ENCODE assay signal across 28 cellular contexts in the genomic region with DNA sequence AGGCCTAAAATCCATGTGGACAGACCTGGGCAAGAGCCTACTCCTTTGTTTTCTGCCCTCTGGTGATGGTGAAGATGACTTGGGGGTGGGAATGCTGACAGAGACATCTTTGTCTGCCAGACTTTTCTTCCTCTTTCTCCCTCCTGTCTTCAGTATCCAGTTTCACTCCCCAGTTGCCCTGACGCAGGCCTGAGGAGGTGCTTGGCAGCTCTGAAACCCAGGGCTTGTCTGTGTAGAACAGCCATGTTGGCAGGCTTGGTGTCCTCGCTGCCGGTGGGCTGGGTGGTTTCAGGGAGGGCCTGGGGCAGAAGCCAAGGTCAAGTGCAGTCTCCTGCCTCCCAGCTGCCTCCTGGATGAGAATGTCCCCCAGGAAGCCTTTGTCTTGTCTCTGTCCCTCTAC. TPM values are rescaled to one million over a fixed set of nuclear protein-coding genes. Genes with fewer than 3 reads are reported as not detected.
DNase-seq lines count a peak whose midpoint lies in the region; ATAC-seq and TF ChIP-seq lines count a peak whose summit lies in the region.
"Had no signal": no experiment of that assay in that cellular context is flagged by ENCODE, and none has a peak within 500 bp of the region (broad histone marks: within the 10 kb centered on the region; RNA-seq: fewer than 3 reads in every experiment).

No MANE protein-coding gene starts in this region.

- no peaks in the 10 kb centered on the region for H3K9me3 Mint-ChIP-seq in activated naive CD4-positive, alpha-beta T cell treated with anti-CD3 and anti-CD28 coated beads, Interleukin-2, amount 50 U/mL, for 72 hours
- H3K9me3 Mint-ChIP-seq in activated naive CD4-positive, alpha-beta T cell treated with anti-CD3 and anti-CD28 coated beads, Interleukin-2, amount 10 ng/mL, durations not matched to agents 7 days and 5 days, result no peaks in the 10 kb centered on the region
- H3K9me3 Mint-ChIP-seq in activated T-helper 17 cell treated with anti-CD3 and anti-CD28 coated beads, Interleukin-2, amount 50 U/mL, for 72 hours, result no peaks in the 10 kb centered on the region
- no peaks in the 10 kb centered on the region for H3K9me3 Mint-ChIP-seq in stimulated activated naive B cell treated with anti-CD40 and anti-IgM and Interleukin-4, amounts not matched to agents 10 μg/mL and 1 μg/mL and 100 μg/mL, for 72 hours
- H3K9me3 Mint-ChIP-seq: CD14-positive monocyte had no signal

- CTCF ChIA-PET in activated naive CD4-positive, alpha-beta T cell treated with anti-CD3 and anti-CD28 coated beads, Interleukin-2, amount 10 ng/mL, durations not matched to agents 7 days and 5 days (lab: Charles Lee), result no interaction called here

- H3K4me1 ChIP-seq in trophoblast cell (ENCODE audit: control insufficient read depth in 1 of 2, insufficient read depth in 2 of 2, low read length in 2 of 2), result peaks cover 0 to 2% of the 10 kb centered on the region in 2 experiments
- H3K4me1 ChIP-seq in upper lobe of left lung, result no peaks in the 10 kb centered on the region
- H3K4me1 ChIP-seq: SJSA1 had no signal

- no peak overlapping the region for H2BK120ac ChIP-seq in trophoblast cell (ENCODE audit: insufficient read depth, low read length, poor library complexity)

- WGBS in trophoblast cell (ENCODE audit: extremely low coverage, insufficient coverage, insufficient read length), result no CpG with 5 or more reads among the region's 3 CpGs
- WGBS in upper lobe of left lung, 2 donors, result 84 to 95% methylated on average over 3 of the region's 3 CpGs

- H3K9ac ChIP-seq in trophoblast cell (ENCODE audit: low read length), result no peak overlapping the region

- no peak overlapping the region for H3K4me2 ChIP-seq in trophoblast cell (ENCODE audit: low read length)

- H3K18ac ChIP-seq in trophoblast cell (ENCODE audit: low read length), result no peak overlapping the region

- no peak for DNase-seq in activated naive CD4-positive, alpha-beta T cell treated with anti-CD3 and anti-CD28 coated beads, Interleukin-2, amount 50 U/mL, for 72 hours (ENCODE audit: low spot score in 2 of 2)
- DNase-seq in activated naive CD4-positive, alpha-beta T cell treated with anti-CD3 and anti-CD28 coated beads, Interleukin-2, amount 10 ng/mL, durations not matched to agents 7 days and 5 days, result no peak
- DNase-seq in medulla oblongata (ENCODE audit: extremely low spot score), result peak; percentile 47
- no peak for DNase-seq in stimulated activated naive B cell treated with anti-CD40 and anti-IgM and Interleukin-4, amounts not matched to agents 10 μg/mL and 1 μg/mL and 100 μg/mL, for 72 hours
- no peak for DNase-seq in trophoblast cell
- no peak for DNase-seq in upper lobe of left lung
- DNase-seq: 8988T; ACHN; BE2C; DMS153; DND-41; Kasumi-1; NCI-H1092 treated with DMSO at 0.1 percent for 48 hours; NCI-H1436 treated with DMSO at 0.1 percent for 48 hours; NCI-H187 treated with DMSO at 0.1 percent for 48 hours; NCI-H2171 treated with DMSO at 0.1 percent for 48 hours; NCI-H345; NCI-H524 treated with DMSO at 0.1 percent for 48 hours; NCI-H774; NK-92 treated with Interleukin-12 subunit alpha and Interleukin-12 subunit beta, amount 100 ng/mL, for 24 hours; PC-3 had no signal

- no peak overlapping the region for H4K91ac ChIP-seq in trophoblast cell (ENCODE audit: low read depth, low read length)

- no peak overlapping the region for H2BK12ac ChIP-seq in trophoblast cell (ENCODE audit: low read length)

- H4K12ac ChIP-seq in trophoblast cell (ENCODE audit: low read depth, low read length), result no peak overlapping the region

- no peak for TF ChIP-seq POLR2A in upper lobe of left lung (IDR thresholded peaks at IDR 0.05)

- H3K9me3 ChIP-seq in trophoblast cell (ENCODE audit: insufficient read depth, low read depth, low read length) (no peaks in the 10 kb centered on the region), upper lobe of left lung (no peaks in the 10 kb centered on the region)
- H3K9me3 ChIP-seq: BE2C, SJSA1 had no signal

- TF ChIP-seq CTCF in upper lobe of left lung (IDR thresholded peaks at IDR 0.05), result no peak

- H2AFZ ChIP-seq in trophoblast cell (ENCODE audit: insufficient read depth, low read length, poor library complexity), result no peak overlapping the region

- H3K36me3 ChIP-seq in trophoblast cell (ENCODE audit: control insufficient read depth in 1 of 2, insufficient read depth in 2 of 2, low read length in 2 of 2) (peaks cover 56 to 81% of the 10 kb centered on the region in 2 experiments), upper lobe of left lung (peaks cover 18 to 100% (median 89%) of the 10 kb centered on the region in 4 donors)

- no peak for ATAC-seq in activated naive CD4-positive, alpha-beta T cell treated with anti-CD3 and anti-CD28 coated beads, Interleukin-2, amount 50 U/mL, for 72 hours
- no peak for ATAC-seq in activated T-helper 17 cell treated with anti-CD3 and anti-CD28 coated beads, Interleukin-2, amount 50 U/mL, for 72 hours (replicated peaks)
- no peak for ATAC-seq in stimulated activated naive B cell treated with anti-CD40 and anti-IgM and Interleukin-4, amounts not matched to agents 10 μg/mL and 1 μg/mL and 100 μg/mL, for 72 hours (replicated peaks)
- ATAC-seq in HG03108 (IDR thresholded peaks at IDR 0.05; ENCODE audit: unreplicated experiment) (no peak), upper lobe of left lung (ENCODE audit: low FRiP score in 2 of 2) (no peak)
- ATAC-seq: HCT116, HepG2, PC-3, Right ventricle myocardium inferior had no signal

- H3K27me3 ChIP-seq in trophoblast cell (ENCODE audit: insufficient read depth, low read length), result no peaks in the 10 kb centered on the region
- no peaks in the 10 kb centered on the region for H3K27me3 ChIP-seq in upper lobe of left lung
- H3K27me3 ChIP-seq: BE2C, SJSA1 had no signal

- H3K79me1 ChIP-seq in trophoblast cell (ENCODE audit: low read length), result no peaks in the 10 kb centered on the region

- H3K79me2 ChIP-seq in trophoblast cell (ENCODE audit: control insufficient read depth, insufficient read depth, low read length, poor library complexity), result no peaks in the 10 kb centered on the region

- H3K36me3 Mint-ChIP-seq in activated naive CD4-positive, alpha-beta T cell treated with anti-CD3 and anti-CD28 coated beads, Interleukin-2, amount 50 U/mL, for 72 hours, result peaks cover 0 to 5% of the 10 kb centered on the region in 2 donors
- peaks cover 58% of the 10 kb centered on the region for H3K36me3 Mint-ChIP-seq in activated naive CD4-positive, alpha-beta T cell treated with anti-CD3 and anti-CD28 coated beads, Interleukin-2, amount 10 ng/mL, durations not matched to agents 7 days and 5 days
- peaks cover 95% of the 10 kb centered on the region for H3K36me3 Mint-ChIP-seq in activated T-helper 17 cell treated with anti-CD3 and anti-CD28 coated beads, Interleukin-2, amount 50 U/mL, for 72 hours (ENCODE audit: low read depth)
- peaks cover 50 to 61% of the 10 kb centered on the region in 2 donors for H3K36me3 Mint-ChIP-seq in stimulated activated naive B cell treated with anti-CD40 and anti-IgM and Interleukin-4, amounts not matched to agents 10 μg/mL and 1 μg/mL and 100 μg/mL, for 72 hours

- H3K27ac ChIP-seq in trophoblast cell (ENCODE audit: low read depth, low read length) (no peak overlapping the region), upper lobe of left lung (no peak overlapping the region)
- H3K27ac ChIP-seq: SJSA1 had no signal

- H2AK5ac ChIP-seq in trophoblast cell (ENCODE audit: low read length), result no peak overlapping the region

- H3K4me3 Mint-ChIP-seq in activated naive CD4-positive, alpha-beta T cell treated with anti-CD3 and anti-CD28 coated beads, Interleukin-2, amount 10 ng/mL, durations not matched to agents 7 days and 5 days, result no peak overlapping the region
- H3K4me3 Mint-ChIP-seq in activated T-helper 17 cell treated with anti-CD3 and anti-CD28 coated beads, Interleukin-2, amount 50 U/mL, for 72 hours, result no peak overlapping the region
- H3K4me3 Mint-ChIP-seq in stimulated activated naive B cell treated with anti-CD40 and anti-IgM and Interleukin-4, amounts not matched to agents 10 μg/mL and 1 μg/mL and 100 μg/mL, for 72 hours, result no peak overlapping the region
- H3K4me3 Mint-ChIP-seq: CD14-positive monocyte had no signal

- peak overlapping the region; percentile 35 to 62 for H3K27ac Mint-ChIP-seq in activated naive CD4-positive, alpha-beta T cell treated with anti-CD3 and anti-CD28 coated beads, Interleukin-2, amount 50 U/mL, for 72 hours
- no peak overlapping the region for H3K27ac Mint-ChIP-seq in activated naive CD4-positive, alpha-beta T cell treated with anti-CD3 and anti-CD28 coated beads, Interleukin-2, amount 10 ng/mL, durations not matched to agents 7 days and 5 days
- peak overlapping the region; percentile 78 for H3K27ac Mint-ChIP-seq in activated T-helper 17 cell treated with anti-CD3 and anti-CD28 coated beads, Interleukin-2, amount 50 U/mL, for 72 hours
- H3K27ac Mint-ChIP-seq in stimulated activated naive B cell treated with anti-CD40 and anti-IgM and Interleukin-4, amounts not matched to agents 10 μg/mL and 1 μg/mL and 100 μg/mL, for 72 hours, result peak overlapping the region; percentile 76

- H3K27me3 Mint-ChIP-seq in activated naive CD4-positive, alpha-beta T cell treated with anti-CD3 and anti-CD28 coated beads, Interleukin-2, amount 10 ng/mL, durations not matched to agents 7 days and 5 days, result no peaks in the 10 kb centered on the region
- H3K27me3 Mint-ChIP-seq in activated T-helper 17 cell treated with anti-CD3 and anti-CD28 coated beads, Interleukin-2, amount 50 U/mL, for 72 hours, result no peaks in the 10 kb centered on the region
- no peaks in the 10 kb centered on the region for H3K27me3 Mint-ChIP-seq in stimulated activated naive B cell treated with anti-CD40 and anti-IgM and Interleukin-4, amounts not matched to agents 10 μg/mL and 1 μg/mL and 100 μg/mL, for 72 hours

- H3K14ac ChIP-seq in trophoblast cell (ENCODE audit: low read length), result no peak overlapping the region

- no peak overlapping the region for H3K4me3 ChIP-seq in trophoblast cell (ENCODE audit: low read depth, low read length)
- no peak overlapping the region for H3K4me3 ChIP-seq in upper lobe of left lung
- H3K4me3 ChIP-seq: SJSA1 had no signal

- no peak overlapping the region for H3K23ac ChIP-seq in trophoblast cell (ENCODE audit: low read length)

- no peak overlapping the region for H3K4ac ChIP-seq in trophoblast cell (ENCODE audit: low read depth, low read length)

- no peaks in the 10 kb centered on the region for H3K4me1 Mint-ChIP-seq in activated naive CD4-positive, alpha-beta T cell treated with anti-CD3 and anti-CD28 coated beads, Interleukin-2, amount 10 ng/mL, durations not matched to agents 7 days and 5 days
- H3K4me1 Mint-ChIP-seq in activated T-helper 17 cell treated with anti-CD3 and anti-CD28 coated beads, Interleukin-2, amount 50 U/mL, for 72 hours, result no peaks in the 10 kb centered on the region
- peaks cover 0 to 6% of the 10 kb centered on the region in 2 donors for H3K4me1 Mint-ChIP-seq in stimulated activated naive B cell treated with anti-CD40 and anti-IgM and Interleukin-4, amounts not matched to agents 10 μg/mL and 1 μg/mL and 100 μg/mL, for 72 hours
- H3K4me1 Mint-ChIP-seq: CD14-positive monocyte had no signal

- no peak overlapping the region for H2BK5ac ChIP-seq in trophoblast cell (ENCODE audit: low read depth, low read length, poor library complexity)

- no peak overlapping the region for H4K8ac ChIP-seq in trophoblast cell (ENCODE audit: low read depth, low read length)

- TF ChIP-seq EP300 in upper lobe of left lung (IDR thresholded peaks at IDR 0.05), result no peak

RNA-seq across cellular contexts. Expression of gene CCDC167, which starts 22.5 kb away (rescaled TPM):
- 10 to 100 TPM; 53.3 to 68.6 TPM for total RNA-seq in activated naive CD4-positive, alpha-beta T cell treated with anti-CD3 and anti-CD28 coated beads, Interleukin-2, amount 50 U/mL, for 72 hours
- total RNA-seq in activated T-helper 17 cell treated with anti-CD3 and anti-CD28 coated beads, Interleukin-2, amount 50 U/mL, for 72 hours, result 10 to 100 TPM; 39.2 to 78.5 TPM
- 81.3 and 88.4 TPM in 2 replicates for polyA plus RNA-seq in trophoblast cell (2013)
- 10 to 100 TPM in 4 of 6 donors, 1 to 10 TPM in 1, not detected in 1; 9.7 to 45.0 (median 16.7) TPM for total RNA-seq in upper lobe of left lung

RNA-seq across cellular contexts. Expression of gene CMTR1, which starts 44.2 kb away (rescaled TPM):
- total RNA-seq in activated naive CD4-positive, alpha-beta T cell treated with anti-CD3 and anti-CD28 coated beads, Interleukin-2, amount 50 U/mL, for 72 hours, result 10 to 100 TPM; 42.9 to 75.9 TPM
- total RNA-seq in activated T-helper 17 cell treated with anti-CD3 and anti-CD28 coated beads, Interleukin-2, amount 50 U/mL, for 72 hours, result 10 to 100 TPM; 37.8 to 51.8 TPM
- 14.2 and 14.9 TPM in 2 replicates for polyA plus RNA-seq in trophoblast cell (2013)
- total RNA-seq in upper lobe of left lung, result 10 to 100 TPM; 34.5 to 80.7 (median 38.1) TPM
